ENCODE assay signal across 29 cellular contexts in genomic region chr13:38409771-38410170, GRCh38.
"Had no signal": no experiment of that assay in that cellular context is flagged by ENCODE, and none has a peak within 500 bp of the region (broad histone marks: within the 10 kb centered on the region; RNA-seq: fewer than 3 reads in every experiment).

No MANE protein-coding gene starts in this region.

- H3K27ac ChIP-seq: body of pancreas, PC-9, SJCRH30, SK-N-MC had no signal

- H3K4me3 ChIP-seq: body of pancreas, MG63, PC-9, SJCRH30, SK-N-MC had no signal

- ATAC-seq: activated CD8-positive, alpha-beta T cell treated with anti-CD3 and anti-CD28 coated beads for 36 hours; activated T-cell treated with anti-CD3 and anti-CD28 coated beads, Interleukin-2, amount 50 U/mL, for 72 hours; activated T-helper 17 cell treated with anti-CD3 and anti-CD28 coated beads, Interleukin-2, amount 50 U/mL, for 72 hours; body of pancreas had no signal

- DNase-seq: activated CD4-positive, alpha-beta T cell treated with anti-CD3 and anti-CD28 coated beads, Interleukin-2, amount 10 ng/mL, durations not matched to agents 24 days and 14 days; activated CD4-positive, alpha-beta T cell treated with anti-CD3 and anti-CD28 coated beads, Interleukin-2, amount 50 U/mL, for 4 hours; activated CD8-positive, alpha-beta T cell treated with anti-CD3 and anti-CD28 coated beads for 36 hours; activated effector memory CD4-positive, alpha-beta T cell treated with anti-CD3 and anti-CD28 coated beads, Interleukin-2, amount 50 U/mL, for 16 hours; activated naive CD4-positive, alpha-beta T cell; activated naive CD4-positive, alpha-beta T cell treated with anti-CD3 and anti-CD28 coated beads, Interleukin-2, amount 50 U/mL, for 16 hours; activated naive CD8-positive, alpha-beta T cell treated with anti-CD3 and anti-CD28 coated beads for 36 hours; activated T-cell treated with anti-CD3 and anti-CD28 coated beads, Interleukin-2, amount 50 U/mL, for 1 hour; activated T-cell treated with anti-CD3 and anti-CD28 coated beads, Interleukin-2, amount 50 U/mL, for 72 hours; amygdala; body of pancreas; central memory CD4-positive, alpha-beta T cell; Karpas-422; MG63; NCI-H1048; NCI-H1105 treated with DMSO at 0.1 percent for 48 hours; NCI-H1436; NCI-H1694; NCI-H1930; NCI-H2081 treated with DMSO at 0.1 percent for 48 hours; NCI-H226; NCI-H524 treated with DMSO at 0.1 percent for 48 hours; NCI-H748 treated with DMSO at 0.1 percent for 48 hours; NK-92 treated with Interleukin-12 subunit alpha and Interleukin-12 subunit beta, amount 100 ng/mL, for 24 hours; PC-9; SHP77; SJCRH30 had no signal
